ENCODE assay signal across 8 cellular contexts in the genomic region with DNA sequence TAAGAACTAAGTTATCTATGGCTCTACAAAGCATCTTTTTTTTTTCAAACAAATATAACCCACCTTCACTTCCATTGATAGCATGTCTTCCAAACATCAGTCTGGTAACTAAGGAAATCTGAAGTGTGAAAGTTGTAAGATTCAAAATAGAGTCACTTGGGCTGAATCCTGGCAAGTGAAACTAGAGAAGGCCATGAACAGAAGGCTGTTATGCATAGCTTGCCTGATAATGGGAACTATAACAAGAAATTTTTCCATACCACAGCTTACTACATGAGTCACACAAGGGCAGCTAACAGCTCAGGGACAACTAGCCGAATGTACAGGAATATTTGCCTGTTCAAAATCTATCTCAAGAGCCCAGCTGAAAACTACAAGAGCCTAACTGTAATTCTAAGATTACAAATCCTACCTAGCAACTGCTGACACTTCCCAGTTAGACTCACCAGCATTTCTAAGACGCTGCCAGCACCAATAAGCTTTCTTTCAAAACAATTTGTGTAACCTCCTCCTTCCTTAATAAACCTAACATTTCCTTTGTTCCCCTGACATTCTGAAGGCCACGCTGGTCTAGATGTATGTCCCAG.
DNase-seq lines count a peak whose midpoint lies in the region; ATAC-seq lines count a peak whose summit lies in the region.

No MANE protein-coding gene starts in this region.

- DNase-seq in right cardiac atrium: no peak
- no peak for DNase-seq in cardiac septum (ENCODE audit: low spot score)
- peak; percentile 79 for DNase-seq in NCI-H82 (lab: John Stamatoyannopoulos, UW)
- peak; percentile 51 for DNase-seq in fibroblast of peridontal ligament (ENCODE audit: extremely low read depth)
- DNase-seq in stimulated activated naive CD8-positive, alpha-beta T cell treated with anti-CD3 and anti-CD28 coated beads, Interleukin-15, Interleukin-2, amounts not matched to agents 100 U/mL and 50 U/mL, for 24 hours: no peak
- DNase-seq in NCI-H2081 treated with DMSO at 0.1 percent for 48 hours (lab: John Stamatoyannopoulos, UW): no peak
- no peak for DNase-seq in activated effector memory CD4-positive, alpha-beta T cell treated with anti-CD3 and anti-CD28 coated beads, Interleukin-2, amount 50 U/mL, for 16 hours

- H3K27me3 ChIP-seq in right cardiac atrium (ENCODE audit: control insufficient read depth, insufficient read depth): no peaks in the 10 kb centered on the region

- peak; percentile 63 to 65 for ATAC-seq in right cardiac atrium
- peak; percentile 80 for ATAC-seq in HG02970 (IDR thresholded peaks at IDR 0.05; ENCODE audit: low FRiP score, unreplicated experiment)
- no peak for ATAC-seq in stimulated activated naive CD8-positive, alpha-beta T cell treated with anti-CD3 and anti-CD28 coated beads, Interleukin-15, Interleukin-2, amounts not matched to agents 100 U/mL and 50 U/mL, for 24 hours

- intact Hi-C loops in right cardiac atrium (cut with DNase I): no loop called here
- intact Hi-C loops in cardiac septum (cut with DNase I): no loop called here

- H3K9me3 ChIP-seq in right cardiac atrium (ENCODE audit: control insufficient read depth, low read length): no peaks in the 10 kb centered on the region

- H3K4me3 ChIP-seq in right cardiac atrium (ENCODE audit: low read length): no peak overlapping the region

- no peak overlapping the region for H3K27ac ChIP-seq in right cardiac atrium (ENCODE audit: low read length)

- 11% methylated on average over 3 of the region's 3 CpGs for WGBS in right cardiac atrium

- H3K4me1 ChIP-seq in right cardiac atrium (ENCODE audit: control insufficient read depth, insufficient read depth, low read length): no peaks in the 10 kb centered on the region

Comparison
In these comparisons a context has a peak if more than half of its experiments do, and no peak if none do; other contexts are left out.
1. DNase-seq: peak in NCI-H82 (single experiment) and fibroblast of peridontal ligament (single experiment); none in right cardiac atrium (0 of 3), cardiac septum (single experiment), stimulated activated naive CD8-positive, alpha-beta T cell treated with anti-CD3 and anti-CD28 coated beads, Interleukin-15, Interleukin-2, amounts not matched to agents 100 U/mL and 50 U/mL, for 24 hours (single experiment), NCI-H2081 treated with DMSO at 0.1 percent for 48 hours (single experiment) and activated effector memory CD4-positive, alpha-beta T cell treated with anti-CD3 and anti-CD28 coated beads, Interleukin-2, amount 50 U/mL, for 16 hours (single experiment).